ENCODE assay signal across 27 cellular contexts in the genomic region with DNA sequence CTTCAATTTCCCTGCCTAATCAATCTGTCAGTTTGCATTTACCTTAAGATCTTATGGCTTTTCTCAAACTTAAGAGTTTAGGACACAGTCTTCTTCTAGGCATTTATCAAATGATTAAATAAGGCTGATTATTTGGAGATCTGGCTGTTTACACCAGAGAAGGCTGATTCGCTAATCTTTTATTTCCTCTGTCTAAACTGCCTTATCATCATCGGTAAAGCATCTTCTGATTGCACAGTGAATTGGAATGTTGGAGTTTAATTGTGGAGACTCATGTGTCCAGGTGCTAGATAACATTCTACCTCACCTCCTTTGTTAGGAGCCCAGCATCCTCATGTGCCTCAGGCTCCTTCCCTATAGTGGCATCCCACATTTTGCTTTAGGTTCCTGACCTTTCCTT.
DNase-seq lines count a peak whose midpoint lies in the region; ATAC-seq, FAIRE-seq and TF ChIP-seq lines count a peak whose summit lies in the region.
"Had no signal": no experiment of that assay in that cellular context is flagged by ENCODE, and none has a peak within 500 bp of the region (broad histone marks: within the 10 kb centered on the region; RNA-seq: fewer than 3 reads in every experiment).

No MANE protein-coding gene starts in this region.

- H3K36me3 ChIP-seq in bronchial epithelial cell (ENCODE audit: control insufficient read depth, insufficient read depth, low read length) (no peaks in the 10 kb centered on the region), GM23338 (ENCODE audit: insufficient read depth) (no peaks in the 10 kb centered on the region)
- H3K36me3 ChIP-seq: left lung, transverse colon had no signal

- H3K27me3 ChIP-seq in bronchial epithelial cell (ENCODE audit: control insufficient read depth, insufficient read depth, low read length), result no peaks in the 10 kb centered on the region
- H3K27me3 ChIP-seq in GM23338 (ENCODE audit: insufficient read depth), result no peaks in the 10 kb centered on the region
- H3K27me3 ChIP-seq: left lung, transverse colon had no signal

- peaks cover 26% of the 10 kb centered on the region for H3K9me2 ChIP-seq in GM23338 (ENCODE audit: insufficient read depth)

- no peaks in the 10 kb centered on the region for H3F3A ChIP-seq in GM23338 (replicated peaks; ENCODE audit: low read depth)

- no peaks in the 10 kb centered on the region for H3K79me2 ChIP-seq in GM23338 (replicated peaks; ENCODE audit: insufficient read depth)

- H3K36me3 Mint-ChIP-seq in GM23338 (ENCODE audit: low read depth), result no peaks in the 10 kb centered on the region
- H3K36me3 Mint-ChIP-seq: activated CD8-positive, alpha-beta memory T cell treated with anti-CD3 and anti-CD28 coated beads, Interleukin-2, amount 10 ng/mL, durations not matched to agents 7 days and 5 days; activated naive CD4-positive, alpha-beta T cell treated with anti-CD3 and anti-CD28 coated beads, Interleukin-2, amount 10 ng/mL, durations not matched to agents 7 days and 5 days; natural killer cell treated with Interleukin-12 subunit alpha and Interleukin-12 subunit beta and Interleukin-15 and Interleukin-18, amount 100 ng/mL, for 72 hours had no signal

- no peak overlapping the region for H3K27ac ChIP-seq in GM23338 (ENCODE audit: low read depth)
- H3K27ac ChIP-seq: left lung, transverse colon had no signal

- CTCF ChIA-PET in HEK293T (lab: Yijun Ruan, JAX), result no interaction called here

- no peak for TF ChIP-seq CTCF in bronchial epithelial cell (IDR thresholded peaks at IDR 0.05; ENCODE audit: insufficient read depth, low read length, severe bottlenecking)
- no peak for TF ChIP-seq CTCF in GM23338 (conservative IDR thresholded peaks at IDR 0.05; ENCODE audit: low read depth in 2 of 2)

- H3K4me3 ChIP-seq in bronchial epithelial cell (ENCODE audit: low read depth, low read length) (no peak overlapping the region), GM23338 (no peak overlapping the region)
- H3K4me3 ChIP-seq: left lung, transverse colon had no signal

- H3K27me3 Mint-ChIP-seq in GM23338 (ENCODE audit: insufficient read depth, low read depth, poor library complexity), result no peaks in the 10 kb centered on the region
- H3K27me3 Mint-ChIP-seq: activated naive CD4-positive, alpha-beta T cell treated with anti-CD3 and anti-CD28 coated beads, Interleukin-2, amount 10 ng/mL, durations not matched to agents 7 days and 5 days; stimulated activated naive CD8-positive, alpha-beta T cell treated with anti-CD3 and anti-CD28 coated beads, Interleukin-15, Interleukin-2, amounts not matched to agents 100 ng/mL and 50 ng/mL, for 24 hours had no signal

- no peak for ATAC-seq in GM23338
- ATAC-seq: activated CD8-positive, alpha-beta memory T cell treated with anti-CD3 and anti-CD28 coated beads, Interleukin-2, amount 10 ng/mL, durations not matched to agents 7 days and 5 days; HCT116; left lung; natural killer cell treated with Interleukin-12 subunit alpha and Interleukin-12 subunit beta and Interleukin-15 and Interleukin-18, amount 100 ng/mL, for 72 hours; T-helper 17 cell had no signal

- FAIRE-seq in bronchial epithelial cell (lab: Jason Lieb, UNC), result no peak
- FAIRE-seq: D721Med had no signal

- peak; percentile 41 for DNase-seq in EH (ENCODE audit: low read depth)
- DNase-seq in NCI-H226, result peak; percentile 73
- DNase-seq in bronchial epithelial cell (ENCODE audit: low read depth), result peak; percentile 80
- DNase-seq in kidney tubule cell (ENCODE audit: low spot score), result peak; percentile 87
- no peak for DNase-seq in GM23338 (ENCODE audit: low spot score)
- DNase-seq in head of caudate nucleus, result no peak
- no peak for DNase-seq in NCI-H526 treated with DMSO at 0.1 percent for 48 hours (lab: John Stamatoyannopoulos, UW)
- DNase-seq in HEK293T (ENCODE audit: extremely low spot score), result no peak
- DNase-seq: ACHN; activated CD4-positive, alpha-beta T cell treated with anti-CD3 and anti-CD28 coated beads for 48 hours; activated CD8-positive, alpha-beta memory T cell treated with anti-CD3 and anti-CD28 coated beads, Interleukin-2, amount 10 ng/mL, durations not matched to agents 7 days and 5 days; activated naive CD4-positive, alpha-beta T cell treated with anti-CD3 and anti-CD28 coated beads, Interleukin-2, amount 10 ng/mL, durations not matched to agents 7 days and 5 days; anterior cingulate cortex; C1 segment of cervical spinal cord; central memory CD4-positive, alpha-beta T cell; Karpas-422; left lung; NCI-H1105; NCI-H2029; NCI-H345; stimulated activated CD4-positive, alpha-beta T cell treated with anti-CD3 and anti-CD28 coated beads, Interleukin-12 subunit alpha, Interleukin-12 subunit beta, amount 100 ng/mL, for 4 hours; T-helper 17 cell; transverse colon had no signal

- H3K9me3 Mint-ChIP-seq in GM23338, result no peaks in the 10 kb centered on the region
- H3K9me3 Mint-ChIP-seq: activated naive CD4-positive, alpha-beta T cell treated with anti-CD3 and anti-CD28 coated beads, Interleukin-2, amount 10 ng/mL, durations not matched to agents 7 days and 5 days; stimulated activated naive CD8-positive, alpha-beta T cell treated with anti-CD3 and anti-CD28 coated beads, Interleukin-15, Interleukin-2, amounts not matched to agents 100 ng/mL and 50 ng/mL, for 24 hours had no signal

- H4K20me1 ChIP-seq in GM23338 (replicated peaks; ENCODE audit: insufficient read depth), result no peaks in the 10 kb centered on the region

- POLR2A ChIA-PET in HEK293T (lab: Yijun Ruan, JAX), result no interaction called here

- H3K4me1 Mint-ChIP-seq in GM23338, result peaks cover 29% of the 10 kb centered on the region
- H3K4me1 Mint-ChIP-seq: activated CD8-positive, alpha-beta memory T cell treated with anti-CD3 and anti-CD28 coated beads, Interleukin-2, amount 10 ng/mL, durations not matched to agents 7 days and 5 days; activated naive CD4-positive, alpha-beta T cell treated with anti-CD3 and anti-CD28 coated beads, Interleukin-2, amount 10 ng/mL, durations not matched to agents 7 days and 5 days; T-helper 17 cell had no signal

- H3K4me3 Mint-ChIP-seq in GM23338, result no peak overlapping the region
- H3K4me3 Mint-ChIP-seq: activated CD8-positive, alpha-beta memory T cell treated with anti-CD3 and anti-CD28 coated beads, Interleukin-2, amount 10 ng/mL, durations not matched to agents 7 days and 5 days; activated naive CD4-positive, alpha-beta T cell treated with anti-CD3 and anti-CD28 coated beads, Interleukin-2, amount 10 ng/mL, durations not matched to agents 7 days and 5 days; natural killer cell treated with Interleukin-12 subunit alpha and Interleukin-12 subunit beta and Interleukin-15 and Interleukin-18, amount 100 ng/mL, for 72 hours; stimulated activated naive CD8-positive, alpha-beta T cell treated with anti-CD3 and anti-CD28 coated beads, Interleukin-15, Interleukin-2, amounts not matched to agents 100 ng/mL and 50 ng/mL, for 24 hours; T-helper 17 cell had no signal

- H3K4me2 ChIP-seq in GM23338, result no peak overlapping the region

- H3K4me1 ChIP-seq in GM23338 (ENCODE audit: insufficient read depth), result peaks cover 30% of the 10 kb centered on the region
- H3K4me1 ChIP-seq: left lung, transverse colon had no signal

- H3K27ac Mint-ChIP-seq in GM23338, result no peak overlapping the region
- H3K27ac Mint-ChIP-seq: activated CD8-positive, alpha-beta memory T cell treated with anti-CD3 and anti-CD28 coated beads, Interleukin-2, amount 10 ng/mL, durations not matched to agents 7 days and 5 days; activated naive CD4-positive, alpha-beta T cell treated with anti-CD3 and anti-CD28 coated beads, Interleukin-2, amount 10 ng/mL, durations not matched to agents 7 days and 5 days; natural killer cell treated with Interleukin-12 subunit alpha and Interleukin-12 subunit beta and Interleukin-15 and Interleukin-18, amount 100 ng/mL, for 72 hours; stimulated activated naive CD8-positive, alpha-beta T cell treated with anti-CD3 and anti-CD28 coated beads, Interleukin-15, Interleukin-2, amounts not matched to agents 100 ng/mL and 50 ng/mL, for 24 hours; T-helper 17 cell had no signal

- intact Hi-C loops in head of caudate nucleus (cut with DNase I), result no loop called here

- H2AFZ ChIP-seq in GM23338, result no peak overlapping the region

TF ChIP-seq in GM23338, 12 proteins besides CTCF, POLR2A, EP300 and RAD21 (continues in another document):
- TF ChIP-seq ZNF331 (CRISPR knock-in tag; IDR thresholded peaks at IDR 0.05; ENCODE audit: low read depth), result no peak
- TF ChIP-seq EZH2phosphoT487 (IDR thresholded peaks at IDR 0.05; ENCODE audit: unreplicated experiment), result no peak

TF ChIP-seq in HEK293T, 16 proteins besides CTCF, POLR2A, EP300 and RAD21:
- TF ChIP-seq ZNF384 (IDR thresholded peaks at IDR 0.05) (no peak), NFRKB (IDR thresholded peaks at IDR 0.05) (no peak), TARDBP (IDR thresholded peaks at IDR 0.05) (no peak), LEF1 (IDR thresholded peaks at IDR 0.05; ENCODE audit: borderline replicate concordance) (no peak), HDGF (IDR thresholded peaks at IDR 0.05; ENCODE audit: borderline replicate concordance) (no peak), SP1 (IDR thresholded peaks at IDR 0.05) (no peak), L3MBTL2 (conservative IDR thresholded peaks at IDR 0.05) (no peak), FOXA1 (IDR thresholded peaks at IDR 0.05) (no peak), FOXM1 (IDR thresholded peaks at IDR 0.05; ENCODE audit: borderline replicate concordance) (no peak)
- TF ChIP-seq, protein P1, sequence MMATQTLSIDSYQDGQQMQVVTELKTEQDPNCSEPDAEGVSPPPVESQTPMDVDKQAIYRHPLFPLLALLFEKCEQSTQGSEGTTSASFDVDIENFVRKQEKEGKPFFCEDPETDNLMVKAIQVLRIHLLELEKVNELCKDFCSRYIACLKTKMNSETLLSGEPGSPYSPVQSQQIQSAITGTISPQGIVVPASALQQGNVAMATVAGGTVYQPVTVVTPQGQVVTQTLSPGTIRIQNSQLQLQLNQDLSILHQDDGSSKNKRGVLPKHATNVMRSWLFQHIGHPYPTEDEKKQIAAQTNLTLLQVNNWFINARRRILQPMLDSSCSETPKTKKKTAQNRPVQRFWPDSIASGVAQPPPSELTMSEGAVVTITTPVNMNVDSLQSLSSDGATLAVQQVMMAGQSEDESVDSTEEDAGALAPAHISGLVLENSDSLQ (IDR thresholded peaks at IDR 0.05), result no peak

Comparison
In these comparisons a context has a peak if more than half of its experiments do, and no peak if none do; other contexts are left out.
1. DNase-seq: peak in EH (single experiment), NCI-H226 (single experiment), bronchial epithelial cell (single experiment) and kidney tubule cell (single experiment); none in GM23338 (single experiment), head of caudate nucleus (0 of 42), NCI-H526 treated with DMSO at 0.1 percent for 48 hours (single experiment) and HEK293T (single experiment).